Comparison of ENCODE assay signal across 30 cellular contexts in the genomic region with DNA sequence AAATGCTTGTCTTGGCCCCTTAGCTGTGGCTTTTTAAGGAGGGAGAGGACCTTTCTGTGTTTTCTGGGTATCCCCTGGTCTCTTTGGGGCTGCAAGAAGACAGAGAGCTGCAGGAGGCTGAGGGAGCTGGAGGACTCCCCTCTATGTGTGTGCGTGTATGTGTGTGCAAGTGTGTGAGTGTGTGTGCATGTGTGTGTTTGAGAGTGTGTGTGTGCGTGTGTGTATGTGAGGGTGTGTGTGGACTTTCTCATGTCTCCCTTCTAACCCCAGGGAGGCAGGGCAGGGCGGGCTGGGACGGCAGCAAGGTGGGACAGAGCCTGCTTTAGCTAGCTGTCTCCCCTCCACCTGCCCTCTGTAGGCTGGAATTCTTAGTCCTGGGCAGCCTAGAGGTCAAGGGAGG. TPM values are rescaled to one million over a fixed set of nuclear protein-coding genes. Genes with fewer than 3 reads are reported as not detected.
"Had no signal": no experiment of that assay in that cellular context is flagged by ENCODE, and none has a peak within 500 bp of the region (broad histone marks: within the 10 kb centered on the region; RNA-seq: fewer than 3 reads in every experiment).

No MANE protein-coding gene starts in this region.

- H3K4me2 ChIP-seq: SK-N-SH had no signal

- H3K9ac ChIP-seq: SK-N-SH had no signal

- H3K27ac Mint-ChIP-seq: activated CD4-positive, alpha-beta memory T cell treated with anti-CD3 and anti-CD28 coated beads for 36 hours; activated CD4-positive, alpha-beta T cell treated with anti-CD3 and anti-CD28 coated beads for 36 hours; activated CD4-positive, alpha-beta T cell treated with anti-CD3 and anti-CD28 coated beads, Interleukin-2, amount 10 ng/mL, durations not matched to agents 7 days and 5 days; activated CD8-positive, alpha-beta memory T cell treated with anti-CD3 and anti-CD28 coated beads, Interleukin-2, amount 10 ng/mL, durations not matched to agents 7 days and 5 days; activated naive CD4-positive, alpha-beta T cell treated with anti-CD3 and anti-CD28 coated beads, Interleukin-2, amount 10 ng/mL, durations not matched to agents 7 days and 5 days; activated naive CD8-positive, alpha-beta T cell; activated naive CD8-positive, alpha-beta T cell treated with anti-CD3 and anti-CD28 coated beads, Interleukin-2, amount 50 U/mL, for 24 hours; brain; T-helper 1 cell treated with Interleukin-12 subunit alpha and Interleukin-12 subunit beta and Interleukin-4 antibody, amounts not matched to agents 30 μg/mL and 1 μg/mL, for 36 hours; T-helper 2 cell treated with Interferon-gamma antibody and Interleukin-4, amounts not matched to agents 5 μg/mL and 100 μg/mL, for 36 hours had no signal

- H3K36me3 Mint-ChIP-seq: activated CD4-positive, alpha-beta memory T cell treated with anti-CD3 and anti-CD28 coated beads for 36 hours; activated CD8-positive, alpha-beta memory T cell treated with anti-CD3 and anti-CD28 coated beads, Interleukin-2, amount 10 ng/mL, durations not matched to agents 7 days and 5 days; activated naive CD4-positive, alpha-beta T cell treated with anti-CD3 and anti-CD28 coated beads, Interleukin-2, amount 10 ng/mL, durations not matched to agents 7 days and 5 days; activated naive CD8-positive, alpha-beta T cell; brain had no signal

- H3K27ac ChIP-seq: SJSA1 had no signal

- H3K4me3 Mint-ChIP-seq: activated CD4-positive, alpha-beta memory T cell treated with anti-CD3 and anti-CD28 coated beads for 36 hours; activated CD4-positive, alpha-beta T cell treated with anti-CD3 and anti-CD28 coated beads for 36 hours; activated CD4-positive, alpha-beta T cell treated with anti-CD3 and anti-CD28 coated beads, Interleukin-2, amount 10 ng/mL, durations not matched to agents 7 days and 5 days; activated CD8-positive, alpha-beta memory T cell treated with anti-CD3 and anti-CD28 coated beads, Interleukin-2, amount 10 ng/mL, durations not matched to agents 7 days and 5 days; activated naive CD4-positive, alpha-beta T cell treated with anti-CD3 and anti-CD28 coated beads, Interleukin-2, amount 10 ng/mL, durations not matched to agents 7 days and 5 days; activated naive CD8-positive, alpha-beta T cell; activated naive CD8-positive, alpha-beta T cell treated with anti-CD3 and anti-CD28 coated beads, Interleukin-2, amount 50 U/mL, for 24 hours; brain; T-helper 1 cell treated with Interleukin-12 subunit alpha and Interleukin-12 subunit beta and Interleukin-4 antibody, amounts not matched to agents 30 μg/mL and 1 μg/mL, for 36 hours; T-helper 2 cell treated with Interferon-gamma antibody and Interleukin-4, amounts not matched to agents 5 μg/mL and 100 μg/mL, for 36 hours had no signal

- H3K4me3 ChIP-seq: SJSA1 had no signal

- ATAC-seq: activated CD4-positive, alpha-beta T cell treated with anti-CD3 and anti-CD28 coated beads for 36 hours; activated CD4-positive, CD25-positive, alpha-beta regulatory T cell treated with anti-CD3 and anti-CD28 coated beads, Interleukin-2, amount 50 U/mL, for 24 hours; activated CD8-positive, alpha-beta memory T cell treated with anti-CD3 and anti-CD28 coated beads, Interleukin-2, amount 10 ng/mL, durations not matched to agents 7 days and 5 days; activated naive CD8-positive, alpha-beta T cell treated with anti-CD3 and anti-CD28 coated beads, Interleukin-2, amount 50 U/mL, for 24 hours; Panc1 had no signal

- H3K36me3 ChIP-seq: SJSA1 had no signal

- H3K9me2 ChIP-seq: SK-N-SH had no signal

- DNase-seq: activated CD4-positive, alpha-beta memory T cell treated with anti-CD3 and anti-CD28 coated beads for 36 hours; activated CD4-positive, alpha-beta T cell treated with anti-CD3 and anti-CD28 coated beads for 36 hours; activated CD4-positive, alpha-beta T cell treated with anti-CD3 and anti-CD28 coated beads, Interleukin-2, amount 10 ng/mL, durations not matched to agents 7 days and 5 days; activated CD8-positive, alpha-beta memory T cell treated with anti-CD3 and anti-CD28 coated beads, Interleukin-2, amount 10 ng/mL, durations not matched to agents 7 days and 5 days; activated CD8-positive, alpha-beta memory T cell treated with anti-CD3 and anti-CD28 coated beads, Interleukin-2, amount 50 U/mL, for 48 hours; activated effector memory CD4-positive, alpha-beta T cell treated with Interleukin-2 at 50 U/mL for 16 hours; activated naive CD4-positive, alpha-beta T cell treated with anti-CD3 and anti-CD28 coated beads, Interleukin-2, amount 10 ng/mL, durations not matched to agents 7 days and 5 days; activated naive CD8-positive, alpha-beta T cell treated with anti-CD3 and anti-CD28 coated beads, Interleukin-2, amount 50 U/mL, for 24 hours; activated T-cell treated with anti-CD3 and anti-CD28 coated beads, Interleukin-2, amount 50 U/mL, for 48 hours; anterior cingulate cortex; central memory CD4-positive, alpha-beta T cell; Karpas-422; NCI-H1048; NCI-H1436 treated with DMSO at 0.1 percent for 48 hours; NCI-H1694 treated with DMSO at 0.1 percent for 48 hours; NCI-H2029; NCI-H345; SHP77 treated with DMSO at 0.1 percent for 48 hours; SK-N-SH had no signal

- FAIRE-seq: TTC549 had no signal

- H3K27me3 ChIP-seq: SJSA1 had no signal

- H3K27me3 Mint-ChIP-seq: activated CD4-positive, alpha-beta T cell treated with anti-CD3 and anti-CD28 coated beads for 36 hours; activated naive CD4-positive, alpha-beta T cell treated with anti-CD3 and anti-CD28 coated beads, Interleukin-2, amount 10 ng/mL, durations not matched to agents 7 days and 5 days; activated naive CD8-positive, alpha-beta T cell; activated naive CD8-positive, alpha-beta T cell treated with anti-CD3 and anti-CD28 coated beads, Interleukin-2, amount 50 U/mL, for 24 hours; brain had no signal

- H3K4me1 Mint-ChIP-seq: activated CD4-positive, alpha-beta T cell treated with anti-CD3 and anti-CD28 coated beads for 36 hours; activated CD4-positive, alpha-beta T cell treated with anti-CD3 and anti-CD28 coated beads, Interleukin-2, amount 10 ng/mL, durations not matched to agents 7 days and 5 days; activated CD8-positive, alpha-beta memory T cell treated with anti-CD3 and anti-CD28 coated beads, Interleukin-2, amount 10 ng/mL, durations not matched to agents 7 days and 5 days; activated naive CD4-positive, alpha-beta T cell treated with anti-CD3 and anti-CD28 coated beads, Interleukin-2, amount 10 ng/mL, durations not matched to agents 7 days and 5 days; activated naive CD8-positive, alpha-beta T cell treated with anti-CD3 and anti-CD28 coated beads, Interleukin-2, amount 50 U/mL, for 24 hours; brain had no signal

- H3K4me1 ChIP-seq: SJSA1 had no signal

- H3K9me3 ChIP-seq: SJSA1, SK-N-SH had no signal

- H3K9me3 Mint-ChIP-seq: activated CD4-positive, alpha-beta memory T cell treated with anti-CD3 and anti-CD28 coated beads for 36 hours; activated CD4-positive, alpha-beta T cell treated with anti-CD3 and anti-CD28 coated beads, Interleukin-2, amount 10 ng/mL, durations not matched to agents 7 days and 5 days; activated naive CD4-positive, alpha-beta T cell treated with anti-CD3 and anti-CD28 coated beads, Interleukin-2, amount 10 ng/mL, durations not matched to agents 7 days and 5 days; activated naive CD8-positive, alpha-beta T cell treated with anti-CD3 and anti-CD28 coated beads, Interleukin-2, amount 50 U/mL, for 24 hours; T-helper 1 cell treated with Interleukin-12 subunit alpha and Interleukin-12 subunit beta and Interleukin-4 antibody, amounts not matched to agents 30 μg/mL and 1 μg/mL, for 36 hours; T-helper 2 cell treated with Interferon-gamma antibody and Interleukin-4, amounts not matched to agents 5 μg/mL and 100 μg/mL, for 36 hours had no signal

RNA-seq across cellular contexts. Expression of gene PRSS54, which starts 1.9 kb away (rescaled TPM):
- total RNA-seq: activated CD4-positive, alpha-beta memory T cell treated with anti-CD3 and anti-CD28 coated beads for 36 hours; activated CD4-positive, alpha-beta T cell treated with anti-CD3 and anti-CD28 coated beads for 36 hours; activated CD4-positive, alpha-beta T cell treated with anti-CD3 and anti-CD28 coated beads, Interleukin-2, amount 10 ng/mL, durations not matched to agents 7 days and 5 days; activated CD8-positive, alpha-beta memory T cell treated with anti-CD3 and anti-CD28 coated beads, Interleukin-2, amount 10 ng/mL, durations not matched to agents 7 days and 5 days; MCF 10A; NCI-H460; RPMI7951; SJSA1 had no signal
- polyA plus RNA-seq: SK-N-SH had no signal
